In genomic region chr5:10636363-10637142, GRCh38 we compare ENCODE assay signal across 18 cellular contexts.
DNase-seq lines count a peak whose midpoint lies in the region; ATAC-seq lines count a peak whose summit lies in the region.
"Had no signal": no experiment of that assay in that cellular context is flagged by ENCODE, and none has a peak within 500 bp of the region (broad histone marks: within the 10 kb centered on the region; RNA-seq: fewer than 3 reads in every experiment).

No MANE protein-coding gene starts in this region.

- H3K27ac Mint-ChIP-seq in activated CD8-positive, alpha-beta memory T cell treated with anti-CD3 and anti-CD28 coated beads, Interleukin-2, amount 10 ng/mL, durations not matched to agents 7 days and 5 days: peak overlapping the region; percentile 99
- H3K27ac Mint-ChIP-seq in activated naive CD8-positive, alpha-beta T cell treated with anti-CD3 and anti-CD28 coated beads, Interleukin-2, amount 10 ng/mL, durations not matched to agents 7 days and 5 days: peak overlapping the region; percentile 99
- H3K27ac Mint-ChIP-seq: CD8-positive, alpha-beta T cell had no signal

- POLR2A ChIA-PET in activated naive CD8-positive, alpha-beta T cell treated with anti-CD3 and anti-CD28 coated beads, Interleukin-2, amount 10 ng/mL, durations not matched to agents 7 days and 5 days (lab: Charles Lee): interaction anchor here (1.0 kb wide), 2 partner anchors 8 to 9 kb away, joined by 3 to 4 read pairs; no protein-coding TSS in a partner anchor

- peaks cover 18% of the 10 kb centered on the region for H3K36me3 Mint-ChIP-seq in activated CD8-positive, alpha-beta memory T cell treated with anti-CD3 and anti-CD28 coated beads, Interleukin-2, amount 10 ng/mL, durations not matched to agents 7 days and 5 days
- H3K36me3 Mint-ChIP-seq in activated naive CD8-positive, alpha-beta T cell treated with anti-CD3 and anti-CD28 coated beads, Interleukin-2, amount 10 ng/mL, durations not matched to agents 7 days and 5 days: peaks cover 14% of the 10 kb centered on the region
- H3K36me3 Mint-ChIP-seq: CD8-positive, alpha-beta T cell; neural progenitor cell had no signal

- H3K4me3 ChIP-seq in HUES48 (ENCODE audit: low read depth, low read length): no peak overlapping the region
- H3K4me3 ChIP-seq: heart left ventricle, SJCRH30 had no signal

- peaks cover 41% of the 10 kb centered on the region for H3K4me1 ChIP-seq in HUES48 (ENCODE audit: control insufficient read depth, insufficient read depth, low read length)
- H3K4me1 ChIP-seq: SJCRH30 had no signal

- H3K9me3 Mint-ChIP-seq in activated CD8-positive, alpha-beta memory T cell treated with anti-CD3 and anti-CD28 coated beads, Interleukin-2, amount 10 ng/mL, durations not matched to agents 7 days and 5 days (ENCODE audit: low read depth): peaks cover 10% of the 10 kb centered on the region
- H3K9me3 Mint-ChIP-seq in activated naive CD8-positive, alpha-beta T cell treated with anti-CD3 and anti-CD28 coated beads, Interleukin-2, amount 10 ng/mL, durations not matched to agents 7 days and 5 days: peaks cover 11% of the 10 kb centered on the region

- H3K9me3 ChIP-seq in HUES48 (ENCODE audit: control insufficient read depth, insufficient read depth, low read length): no peaks in the 10 kb centered on the region
- H3K9me3 ChIP-seq: SJCRH30 had no signal

- H3K27ac ChIP-seq in HUES48 (ENCODE audit: low read depth, low read length): peak overlapping the region; percentile 74
- H3K27ac ChIP-seq: heart left ventricle, neural progenitor cell, SJCRH30 had no signal

- DNase-seq in activated CD8-positive, alpha-beta memory T cell treated with anti-CD3 and anti-CD28 coated beads, Interleukin-2, amount 10 ng/mL, durations not matched to agents 7 days and 5 days: no peak
- DNase-seq in activated CD8-positive, alpha-beta memory T cell treated with anti-CD3 and anti-CD28 coated beads, Interleukin-2, amount 50 U/mL, for 48 hours: no peak
- DNase-seq in activated naive CD8-positive, alpha-beta T cell treated with anti-CD3 and anti-CD28 coated beads, Interleukin-2, amount 10 ng/mL, durations not matched to agents 7 days and 5 days: no peak
- DNase-seq in posterior vena cava (ENCODE audit: low spot score): peak; percentile 72
- no peak for DNase-seq in SW480 (ENCODE audit: low spot score)
- DNase-seq in activated gamma-delta T cell treated with Interleukin-2 at 50 U/mL for 16 hours: no peak
- DNase-seq: activated CD4-positive, alpha-beta T cell treated with anti-CD3 and anti-CD28 coated beads for 4 hours; amygdala; CD8-positive, alpha-beta T cell; DND-41; heart left ventricle; NCI-H2029 treated with DMSO at 0.1 percent for 48 hours; retina; SJCRH30; T1000 had no signal

- intact Hi-C loops in posterior vena cava (cut with DNase I): loop anchor here in 1 of 2 donors (2.0 kb wide), 1 partner anchor 74 kb away; no protein-coding TSS in a partner anchor

- peak overlapping the region; percentile 75 for H3K4me3 Mint-ChIP-seq in activated CD8-positive, alpha-beta memory T cell treated with anti-CD3 and anti-CD28 coated beads, Interleukin-2, amount 10 ng/mL, durations not matched to agents 7 days and 5 days
- peak overlapping the region; percentile 68 for H3K4me3 Mint-ChIP-seq in activated naive CD8-positive, alpha-beta T cell treated with anti-CD3 and anti-CD28 coated beads, Interleukin-2, amount 10 ng/mL, durations not matched to agents 7 days and 5 days
- H3K4me3 Mint-ChIP-seq: CD8-positive, alpha-beta T cell; neural progenitor cell had no signal

- ATAC-seq in activated CD8-positive, alpha-beta memory T cell treated with anti-CD3 and anti-CD28 coated beads, Interleukin-2, amount 10 ng/mL, durations not matched to agents 7 days and 5 days: no peak
- no peak for ATAC-seq in activated naive CD8-positive, alpha-beta T cell treated with anti-CD3 and anti-CD28 coated beads, Interleukin-2, amount 10 ng/mL, durations not matched to agents 7 days and 5 days (ENCODE audit: low read depth)
- no peak for ATAC-seq in HG02852 (IDR thresholded peaks at IDR 0.05; ENCODE audit: unreplicated experiment)
- ATAC-seq: CD8-positive, alpha-beta T cell had no signal

- CTCF ChIA-PET in activated CD8-positive, alpha-beta memory T cell treated with anti-CD3 and anti-CD28 coated beads, Interleukin-2, amount 10 ng/mL, durations not matched to agents 7 days and 5 days (lab: Charles Lee): interaction anchor here (0.5 to 1.8 kb wide), 3 partner anchors 9 to 353 kb away, joined by 3 to 9 read pairs (median 5); no protein-coding TSS in a partner anchor

- H3K27me3 Mint-ChIP-seq in activated CD8-positive, alpha-beta memory T cell treated with anti-CD3 and anti-CD28 coated beads, Interleukin-2, amount 10 ng/mL, durations not matched to agents 7 days and 5 days: no peaks in the 10 kb centered on the region
- H3K27me3 Mint-ChIP-seq in activated naive CD8-positive, alpha-beta T cell treated with anti-CD3 and anti-CD28 coated beads, Interleukin-2, amount 10 ng/mL, durations not matched to agents 7 days and 5 days: no peaks in the 10 kb centered on the region

- no peaks in the 10 kb centered on the region for H3K36me3 ChIP-seq in HUES48 (ENCODE audit: control insufficient read depth, insufficient read depth, low read length)
- H3K36me3 ChIP-seq: neural progenitor cell, SJCRH30 had no signal

- peak overlapping the region; percentile 29; the same call in 1 of the 2 replicates for H3K9ac ChIP-seq in HUES48 (ENCODE audit: low read depth, low read length)
- H3K9ac ChIP-seq: neural progenitor cell had no signal

- H3K4me1 Mint-ChIP-seq in activated CD8-positive, alpha-beta memory T cell treated with anti-CD3 and anti-CD28 coated beads, Interleukin-2, amount 10 ng/mL, durations not matched to agents 7 days and 5 days: peaks cover 59% of the 10 kb centered on the region
- H3K4me1 Mint-ChIP-seq in activated naive CD8-positive, alpha-beta T cell treated with anti-CD3 and anti-CD28 coated beads, Interleukin-2, amount 10 ng/mL, durations not matched to agents 7 days and 5 days: peaks cover 53% of the 10 kb centered on the region

- H3K27me3 ChIP-seq in HUES48 (ENCODE audit: control insufficient read depth, insufficient read depth, low read length): no peaks in the 10 kb centered on the region
- H3K27me3 ChIP-seq: heart left ventricle, SJCRH30 had no signal
